In the genomic region with DNA sequence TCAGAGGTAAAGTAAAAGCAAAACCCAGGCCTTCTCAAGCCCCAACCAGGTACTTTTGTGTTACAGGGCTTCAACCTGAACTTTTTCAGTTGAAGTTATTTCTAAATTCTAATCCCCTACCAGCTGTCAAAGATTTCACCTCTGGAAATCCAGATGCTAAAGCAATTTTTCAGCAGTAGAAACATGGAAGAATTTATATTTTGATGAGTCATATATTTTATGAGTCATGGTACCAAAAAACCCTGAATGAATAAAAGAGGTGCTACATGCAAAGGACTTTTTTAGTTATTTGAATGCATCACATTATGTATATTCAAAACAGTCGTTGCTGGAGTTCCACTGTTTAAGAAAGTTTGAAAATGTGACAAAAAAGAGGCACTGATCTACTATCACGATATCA, we compare ENCODE assay signal across 1 cellular context.
TF ChIP-seq lines count a peak whose summit lies in the region.

No MANE protein-coding gene starts in this region.

TF ChIP-seq in SK-N-SH treated with all-trans-retinoic acid at 6 μM for 48 hours, 23 proteins besides CTCF, POLR2A, EP300 and RAD21 (continued from another document):
- TF ChIP-seq, protein P1, sequence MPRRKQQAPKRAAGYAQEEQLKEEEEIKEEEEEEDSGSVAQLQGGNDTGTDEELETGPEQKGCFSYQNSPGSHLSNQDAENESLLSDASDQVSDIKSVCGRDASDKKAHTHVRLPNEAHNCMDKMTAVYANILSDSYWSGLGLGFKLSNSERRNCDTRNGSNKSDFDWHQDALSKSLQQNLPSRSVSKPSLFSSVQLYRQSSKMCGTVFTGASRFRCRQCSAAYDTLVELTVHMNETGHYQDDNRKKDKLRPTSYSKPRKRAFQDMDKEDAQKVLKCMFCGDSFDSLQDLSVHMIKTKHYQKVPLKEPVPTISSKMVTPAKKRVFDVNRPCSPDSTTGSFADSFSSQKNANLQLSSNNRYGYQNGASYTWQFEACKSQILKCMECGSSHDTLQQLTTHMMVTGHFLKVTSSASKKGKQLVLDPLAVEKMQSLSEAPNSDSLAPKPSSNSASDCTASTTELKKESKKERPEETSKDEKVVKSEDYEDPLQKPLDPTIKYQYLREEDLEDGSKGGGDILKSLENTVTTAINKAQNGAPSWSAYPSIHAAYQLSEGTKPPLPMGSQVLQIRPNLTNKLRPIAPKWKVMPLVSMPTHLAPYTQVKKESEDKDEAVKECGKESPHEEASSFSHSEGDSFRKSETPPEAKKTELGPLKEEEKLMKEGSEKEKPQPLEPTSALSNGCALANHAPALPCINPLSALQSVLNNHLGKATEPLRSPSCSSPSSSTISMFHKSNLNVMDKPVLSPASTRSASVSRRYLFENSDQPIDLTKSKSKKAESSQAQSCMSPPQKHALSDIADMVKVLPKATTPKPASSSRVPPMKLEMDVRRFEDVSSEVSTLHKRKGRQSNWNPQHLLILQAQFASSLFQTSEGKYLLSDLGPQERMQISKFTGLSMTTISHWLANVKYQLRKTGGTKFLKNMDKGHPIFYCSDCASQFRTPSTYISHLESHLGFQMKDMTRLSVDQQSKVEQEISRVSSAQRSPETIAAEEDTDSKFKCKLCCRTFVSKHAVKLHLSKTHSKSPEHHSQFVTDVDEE (CRISPR knock-in tag; IDR thresholded peaks at IDR 0.05): no peak
- TF ChIP-seq BACH2 (CRISPR knock-in tag; IDR thresholded peaks at IDR 0.05; ENCODE audit: borderline replicate concordance): no peak
